ENCODE assay signal across 11 cellular contexts in the genomic region with DNA sequence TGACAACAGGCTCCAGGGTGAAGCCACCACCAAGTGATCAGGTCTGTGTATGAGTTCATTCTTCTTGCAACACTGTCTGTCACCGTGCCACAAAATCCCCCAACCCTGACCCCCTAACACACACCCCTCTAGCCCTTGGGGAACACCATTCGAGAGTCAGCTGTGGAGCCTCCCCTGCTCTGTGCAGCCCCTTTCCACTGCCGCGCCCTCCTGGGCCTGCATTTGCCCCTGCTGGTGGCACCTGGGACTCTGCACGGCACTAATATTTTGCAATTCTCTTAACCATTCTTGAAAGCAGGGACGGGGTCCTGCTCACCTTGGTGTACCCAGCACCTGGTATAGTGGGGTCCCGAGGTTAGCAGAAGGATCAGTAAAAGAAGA.
DNase-seq lines count a peak whose midpoint lies in the region; TF ChIP-seq lines count a peak whose summit lies in the region.
"Had no signal": no experiment of that assay in that cellular context is flagged by ENCODE, and none has a peak within 500 bp of the region (broad histone marks: within the 10 kb centered on the region; RNA-seq: fewer than 3 reads in every experiment).

No MANE protein-coding gene starts in this region.

- intact Hi-C loops in activated CD4-positive, alpha-beta T cell treated with anti-CD3 and anti-CD28 coated beads, Interleukin-2, amount 10 ng/mL, durations not matched to agents 24 days and 14 days (cut with micrococcal nuclease), result no loop called here

- no peaks in the 10 kb centered on the region for H3K27me3 ChIP-seq in skeletal muscle tissue (ENCODE audit: control insufficient read depth in 3 of 3, insufficient read depth in 3 of 3, low read length in 3 of 3)
- H3K27me3 ChIP-seq: upper lobe of right lung had no signal

- H3K4me3 Mint-ChIP-seq in activated CD4-positive, alpha-beta T cell treated with anti-CD3 and anti-CD28 coated beads, Interleukin-2, amount 10 ng/mL, durations not matched to agents 24 days and 14 days, result no peak overlapping the region

- peak; percentile 16 for TF ChIP-seq CTCF in fibroblast of the aortic adventitia (IDR thresholded peaks at IDR 0.05; ENCODE audit: insufficient read depth, low read length)

- peaks cover 62% of the 10 kb centered on the region for H3K4me1 Mint-ChIP-seq in activated CD4-positive, alpha-beta T cell treated with anti-CD3 and anti-CD28 coated beads, Interleukin-2, amount 10 ng/mL, durations not matched to agents 24 days and 14 days

- H3K36me3 Mint-ChIP-seq in activated CD4-positive, alpha-beta T cell treated with anti-CD3 and anti-CD28 coated beads, Interleukin-2, amount 10 ng/mL, durations not matched to agents 24 days and 14 days (ENCODE audit: low read depth), result peaks cover 8% of the 10 kb centered on the region

- H3K9me3 Mint-ChIP-seq in activated CD4-positive, alpha-beta T cell treated with anti-CD3 and anti-CD28 coated beads, Interleukin-2, amount 10 ng/mL, durations not matched to agents 24 days and 14 days, result no peaks in the 10 kb centered on the region

- peak overlapping the region; percentile 12 to 76 (median 62) for H3K9ac ChIP-seq in skeletal muscle tissue (ENCODE audit: low read depth in 1 of 3, low read length in 3 of 3)

- H3K4me1 ChIP-seq in skeletal muscle tissue (ENCODE audit: control insufficient read depth in 3 of 3, insufficient read depth in 3 of 3, low read length in 3 of 3), result peaks cover 76 to 93% (median 88%) of the 10 kb centered on the region in 3 donors

- no peaks in the 10 kb centered on the region for H3K9me3 ChIP-seq in skeletal muscle tissue (ENCODE audit: control insufficient read depth in 3 of 3, low read length in 3 of 3)
- H3K9me3 ChIP-seq: upper lobe of right lung had no signal

- no peak overlapping the region for H3K27ac Mint-ChIP-seq in activated CD4-positive, alpha-beta T cell treated with anti-CD3 and anti-CD28 coated beads, Interleukin-2, amount 10 ng/mL, durations not matched to agents 24 days and 14 days

- H3K27me3 Mint-ChIP-seq in activated CD4-positive, alpha-beta T cell treated with anti-CD3 and anti-CD28 coated beads, Interleukin-2, amount 10 ng/mL, durations not matched to agents 24 days and 14 days, result peaks cover 3% of the 10 kb centered on the region

- DNase-seq in activated CD4-positive, alpha-beta T cell treated with anti-CD3 and anti-CD28 coated beads for 48 hours, result peak; percentile 7
- no peak for DNase-seq in activated CD4-positive, alpha-beta T cell treated with anti-CD3 and anti-CD28 coated beads, Interleukin-2, amount 10 ng/mL, durations not matched to agents 24 days and 14 days
- DNase-seq in SK-N-DZ (ENCODE audit: low spot score) (peak; percentile 18), fibroblast of the aortic adventitia (ENCODE audit: low read depth) (no peak), NCI-H774 (lab: John Stamatoyannopoulos, UW) (no peak), NCI-H748 treated with DMSO at 0.1 percent for 48 hours (lab: John Stamatoyannopoulos, UW) (no peak)
- DNase-seq in stimulated activated CD4-positive, alpha-beta T cell treated with anti-CD3 and anti-CD28 coated beads, Interleukin-2, amount 100 ng/mL, for 48 hours, result no peak
- DNase-seq: NCI-H2107 had no signal

- peaks cover 0 to 4% (median 4%) of the 10 kb centered on the region in 3 donors for H3K36me3 ChIP-seq in skeletal muscle tissue (ENCODE audit: control insufficient read depth in 3 of 3, insufficient read depth in 3 of 3, low read length in 3 of 3)
- H3K36me3 ChIP-seq: upper lobe of right lung had no signal

- H3K4me3 ChIP-seq in fibroblast of the aortic adventitia (ENCODE audit: low read depth, low read length) (no peak overlapping the region), skeletal muscle tissue (ENCODE audit: low read length in 3 of 3) (peak overlapping the region in 2 of 3 donors; percentile 41 to 54)
- H3K4me3 ChIP-seq: upper lobe of right lung had no signal

- H3K27ac ChIP-seq in skeletal muscle tissue (ENCODE audit: low read depth, low read length), result peak overlapping the region; percentile 89
- H3K27ac ChIP-seq: epithelial cell of prostate, upper lobe of right lung had no signal

Comparison
In these comparisons a context has a peak if more than half of its experiments do, and no peak if none do; other contexts are left out.
1. DNase-seq: peak in activated CD4-positive, alpha-beta T cell treated with anti-CD3 and anti-CD28 coated beads for 48 hours (single experiment) and SK-N-DZ (single experiment); none in activated CD4-positive, alpha-beta T cell treated with anti-CD3 and anti-CD28 coated beads, Interleukin-2, amount 10 ng/mL, durations not matched to agents 24 days and 14 days (single experiment), fibroblast of the aortic adventitia (single experiment), NCI-H774 (single experiment), NCI-H748 treated with DMSO at 0.1 percent for 48 hours (single experiment) and stimulated activated CD4-positive, alpha-beta T cell treated with anti-CD3 and anti-CD28 coated beads, Interleukin-2, amount 100 ng/mL, for 48 hours (0 of 2).